8 cellular contexts compared by ENCODE assay signal in the genomic region with DNA sequence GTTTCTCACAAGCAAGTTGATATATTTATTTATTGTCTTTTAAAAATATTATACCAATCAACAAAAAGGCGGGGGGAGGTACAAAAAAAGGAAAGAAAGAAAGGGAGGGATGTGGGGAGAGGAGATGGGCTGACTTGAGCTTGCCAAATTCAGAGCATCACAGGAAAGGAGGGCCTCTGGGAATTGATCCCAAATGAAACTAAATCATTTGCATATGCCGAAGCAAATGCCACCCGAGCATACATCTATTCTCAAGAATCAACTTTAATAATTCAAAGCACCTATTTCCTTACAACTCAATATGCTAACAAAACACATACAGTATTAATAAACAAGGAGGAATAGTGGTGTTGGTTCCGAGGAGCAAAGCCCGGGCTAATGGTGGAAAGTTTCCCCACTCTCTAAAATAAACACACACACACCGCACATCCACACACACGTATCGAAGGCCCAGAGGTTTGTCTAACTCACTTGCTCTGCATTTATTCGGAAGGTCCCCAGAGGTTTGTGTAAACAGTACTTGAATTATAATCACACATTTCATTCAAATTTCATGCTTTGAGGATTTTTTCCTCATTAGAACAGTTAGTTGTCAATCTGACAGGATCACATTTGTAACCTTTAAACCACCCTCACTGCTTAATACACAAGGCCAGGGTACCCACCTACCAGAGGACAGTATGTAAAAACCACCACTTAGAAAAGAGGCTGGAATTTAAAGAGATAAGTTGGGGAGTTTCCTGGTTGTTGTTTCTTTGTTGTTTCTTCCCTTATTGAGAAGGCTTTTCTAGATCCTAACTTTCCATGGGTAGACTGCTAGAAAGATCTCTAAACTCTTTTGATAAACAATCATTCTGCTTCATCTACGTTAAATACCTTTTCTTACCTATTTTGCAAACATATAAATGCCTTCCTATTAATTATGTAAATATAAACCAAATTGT.
DNase-seq lines count a peak whose midpoint lies in the region; ATAC-seq and TF ChIP-seq lines count a peak whose summit lies in the region.

No MANE protein-coding gene starts in this region.

- H3K27me3 ChIP-seq in gastroesophageal sphincter (no peaks in the 10 kb centered on the region), stomach smooth muscle (ENCODE audit: control insufficient read depth in 1 of 2, insufficient read depth in 2 of 2, low read length in 2 of 2) (no peaks in the 10 kb centered on the region)
- H3K27me3 ChIP-seq in CD4-positive, alpha-beta T cell (ENCODE audit: control insufficient read depth, insufficient read depth, low read length) = peaks cover 28% of the 10 kb centered on the region

- H3K27ac Mint-ChIP-seq in CD4-positive, alpha-beta T cell = no peak overlapping the region

- 30 to 63% methylated on average over 9 to 10 of the region's 10 CpGs for WGBS in gastroesophageal sphincter (ENCODE audit: low coverage in 1 of 2), 2 donors

- H3K9ac ChIP-seq in stomach smooth muscle (ENCODE audit: low read length in 2 of 2) = peak overlapping the region; percentile 79 to 83

- POLR2A ChIA-PET in HEK293 (lab: Yijun Ruan, JAX) = no interaction called here
- POLR2A ChIA-PET in OCI-LY7 (lab: Charles Lee) = interaction anchor here (1.0 kb wide), 1 partner anchor 263 kb away, joined by 3 read pairs; no protein-coding TSS in a partner anchor
- POLR2A ChIA-PET in CD4-positive, alpha-beta T cell (lab: Charles Lee) = no interaction called here

- no TSS peak for BruUV-seq in OCI-LY7 (replicated peaks; lab: Mats Ljungman, UMichigan)

- H4K20me1 ChIP-seq in OCI-LY7 (ENCODE audit: insufficient read depth, low read length) = peaks cover 12% of the 10 kb centered on the region; the same call in 1 of the 2 replicates

- H3K27ac ChIP-seq in HEK293 (ENCODE audit: extremely low read depth, low read depth, low read length) = peak overlapping the region; percentile 97
- peak overlapping the region; percentile 61 for H3K27ac ChIP-seq in OCI-LY7 (ENCODE audit: low read depth, low read length, poor library complexity, severe bottlenecking)
- H3K27ac ChIP-seq in gastroesophageal sphincter = peak overlapping the region; percentile 83 to 94 (median 94)
- H3K27ac ChIP-seq in stomach smooth muscle (ENCODE audit: low read length) = peak overlapping the region; percentile 72
- no peak overlapping the region for H3K27ac ChIP-seq in CD4-positive, alpha-beta T cell (ENCODE audit: low read depth, low read length)

- H3K4me1 ChIP-seq in HEK293 (ENCODE audit: control insufficient read depth, insufficient read depth, low read length) (peaks cover 38% of the 10 kb centered on the region), OCI-LY7 (ENCODE audit: insufficient read depth, low read length, poor library complexity, severe bottlenecking) (peaks cover 47% of the 10 kb centered on the region), gastroesophageal sphincter (peaks cover 0 to 42% (median 0%) of the 10 kb centered on the region in 3 donors), stomach smooth muscle (ENCODE audit: control insufficient read depth, insufficient read depth, low read length) (no peaks in the 10 kb centered on the region)

- H3K4me3 Mint-ChIP-seq in CD4-positive, alpha-beta T cell = no peak overlapping the region

- TF ChIP-seq POLR2A in gastroesophageal sphincter (IDR thresholded peaks at IDR 0.05) = no peak

- intact Hi-C loops in OCI-LY7 (cut with micrococcal nuclease; ENCODE audit: unreplicated experiment) = loop anchor here (5.0 kb wide), 2 partner anchors 94 to 264 kb away; a partner anchor contains a TSS
- intact Hi-C loops in CD4-positive, alpha-beta T cell (cut with DNase I, micrococcal nuclease) = no loop called here

- peak overlapping the region; percentile 76 for H3K4me2 ChIP-seq in OCI-LY7 (ENCODE audit: low read length)

- H3K9me3 Mint-ChIP-seq in CD4-positive, alpha-beta T cell = no peaks in the 10 kb centered on the region

- peaks cover 48% of the 10 kb centered on the region for H3K79me2 ChIP-seq in OCI-LY7 (ENCODE audit: insufficient read depth, low read depth, low read length)

- H3K27me3 Mint-ChIP-seq in CD4-positive, alpha-beta T cell = peaks cover 52% of the 10 kb centered on the region

- H3K36me3 ChIP-seq in HEK293 (ENCODE audit: control insufficient read depth in 2 of 2, insufficient read depth in 1 of 2, low read length in 2 of 2) (no peaks in the 10 kb centered on the region), OCI-LY7 (ENCODE audit: insufficient read depth, low read length) (no peaks in the 10 kb centered on the region), gastroesophageal sphincter (no peaks in the 10 kb centered on the region), stomach smooth muscle (ENCODE audit: control insufficient read depth in 2 of 2, insufficient read depth in 2 of 2, low read length in 2 of 2) (no peaks in the 10 kb centered on the region)

- peak; percentile 8 for DNase-seq in OCI-LY7 (ENCODE audit: low spot score)
- no peak for DNase-seq in omental fat pad (ENCODE audit: low spot score)
- no peak for DNase-seq in CD4-positive, alpha-beta T cell

- H3K9me3 ChIP-seq in HEK293 (ENCODE audit: control insufficient read depth, insufficient read depth, low read depth, low read length) = no peaks in the 10 kb centered on the region
- no peaks in the 10 kb centered on the region for H3K9me3 ChIP-seq in OCI-LY7 (ENCODE audit: low read length)
- no peaks in the 10 kb centered on the region for H3K9me3 ChIP-seq in gastroesophageal sphincter
- H3K9me3 ChIP-seq in stomach smooth muscle (ENCODE audit: control insufficient read depth in 2 of 2, low read length in 2 of 2) = no peaks in the 10 kb centered on the region
- H3K9me3 ChIP-seq in CD4-positive, alpha-beta T cell (ENCODE audit: control insufficient read depth, low read length) = no peaks in the 10 kb centered on the region

- no peak overlapping the region for H2AFZ ChIP-seq in OCI-LY7 (ENCODE audit: low read length)

- H3K36me3 Mint-ChIP-seq in CD4-positive, alpha-beta T cell (ENCODE audit: low read depth) = no peaks in the 10 kb centered on the region

- TF ChIP-seq CTCF in HEK293 (tag by site-specific recombination; IDR thresholded peaks at IDR 0.05) = no peak
- no peak for TF ChIP-seq CTCF in OCI-LY7 (conservative IDR thresholded peaks at IDR 0.05; ENCODE audit: low read length)
- TF ChIP-seq CTCF in gastroesophageal sphincter (IDR thresholded peaks at IDR 0.05) = no peak
- TF ChIP-seq CTCF in omental fat pad (IDR thresholded peaks at IDR 0.05) = no peak
- no peak for TF ChIP-seq CTCF in CD4-positive, alpha-beta T cell (IDR thresholded peaks at IDR 0.05)

- H3K4me3 ChIP-seq in HEK293 (ENCODE audit: low read depth, low read length) (no peak overlapping the region), OCI-LY7 (ENCODE audit: low read depth, low read length, poor library complexity, severe bottlenecking) (peak overlapping the region; percentile 73), gastroesophageal sphincter (peak overlapping the region; percentile 67 to 95), stomach smooth muscle (ENCODE audit: low read length in 2 of 2) (peak overlapping the region; percentile 81 to 94)

- H3K9me2 ChIP-seq in OCI-LY7 (ENCODE audit: insufficient read depth, low read length) = no peaks in the 10 kb centered on the region

- TF ChIP-seq EP300 in gastroesophageal sphincter (IDR thresholded peaks at IDR 0.05) = no peak

- peaks cover 11% of the 10 kb centered on the region for H3K4me1 Mint-ChIP-seq in CD4-positive, alpha-beta T cell (ENCODE audit: low read depth)

- ATAC-seq in gastroesophageal sphincter (no peak), omental fat pad (ENCODE audit: low FRiP score) (no peak), HG03095 (IDR thresholded peaks at IDR 0.05; ENCODE audit: unreplicated experiment) (no peak), GM21529 (IDR thresholded peaks at IDR 0.05; ENCODE audit: unreplicated experiment) (no peak)
- ATAC-seq in CD4-positive, alpha-beta T cell (ENCODE audit: poor library complexity) = no peak

- CTCF ChIA-PET in HEK293 (lab: Yijun Ruan, JAX) = interaction anchor here (0.6 to 2.4 kb wide), 4 partner anchors 20 to 257 kb away, joined by 3 to 7 read pairs (median 3); no protein-coding TSS in a partner anchor
- CTCF ChIA-PET in OCI-LY7 (lab: Charles Lee; ENCODE audit: unreplicated experiment) = no interaction called here
- CTCF ChIA-PET in CD4-positive, alpha-beta T cell (lab: Charles Lee) = no interaction called here

TF ChIP-seq in HEK293, 187 proteins besides CTCF, POLR2A, EP300 and RAD21:
- TF ChIP-seq ZNF501 (tag by site-specific recombination; IDR thresholded peaks at IDR 0.05) (no peak), ZBTB20 (tag by site-specific recombination; IDR thresholded peaks at IDR 0.05) (peak; percentile 26; the same call in 1 of the 2 replicates), RBAK (tag by site-specific recombination; IDR thresholded peaks at IDR 0.05) (no peak), ZNF335 (tag by site-specific recombination; conservative IDR thresholded peaks at IDR 0.05) (peak; percentile 87), ZNF341 (tag by site-specific recombination; IDR thresholded peaks at IDR 0.05; ENCODE audit: low read depth) (peak; percentile 14; the same call in 1 of the 2 replicates), ZNF521 (tag by site-specific recombination; IDR thresholded peaks at IDR 0.05) (no peak), PRDM1 (tag by site-specific recombination; IDR thresholded peaks at IDR 0.05) (peak; percentile 45; the same call in 1 of the 2 replicates)
TF ChIP-seq in HEK293: peak in this region for 4.
